9 cellular contexts compared by ENCODE assay signal in genomic region chr2:127887452-127888219, GRCh38. TPM values are rescaled to one million over a fixed set of nuclear protein-coding genes. Genes with fewer than 3 reads are reported as not detected.
A peak's percentile ranks its signal among the peaks of the same experiment; 100 is the strongest.
DNase-seq lines count a peak whose midpoint lies in the region; ATAC-seq and TF ChIP-seq lines count a peak whose summit lies in the region.
"Had no signal": no experiment of that assay in that cellular context is flagged by ENCODE, and none has a peak within 500 bp of the region (broad histone marks: within the 10 kb centered on the region; RNA-seq: fewer than 3 reads in every experiment).

No MANE protein-coding gene starts in this region.

- H4K91ac ChIP-seq in mesenchymal stem cell (ENCODE audit: low read length), result no peak overlapping the region

- no peak overlapping the region for H3K4ac ChIP-seq in mesenchymal stem cell (ENCODE audit: low read depth in 1 of 2, low read length in 2 of 2)

- H3K27ac ChIP-seq in right atrium auricular region, result peak overlapping the region; percentile 87 to 92
- H3K27ac ChIP-seq in mesenchymal stem cell (ENCODE audit: low read length, poor library complexity, severe bottlenecking), result peak overlapping the region; percentile 10

- no peak overlapping the region for H2AFZ ChIP-seq in mesenchymal stem cell (ENCODE audit: low read depth, low read length)

- peak overlapping the region; percentile 92 for H3K9ac ChIP-seq in mesenchymal stem cell (ENCODE audit: low read length)

- H3K36me3 ChIP-seq in right atrium auricular region (peaks cover 9% of the 10 kb centered on the region), mesenchymal stem cell (ENCODE audit: control insufficient read depth in 1 of 2, insufficient read depth in 2 of 2, low read depth in 1 of 2, low read length in 2 of 2) (peaks cover 0 to 9% of the 10 kb centered on the region in 2 experiments)

- ATAC-seq in left ventricle myocardium superior, result no peak

- H3K27me3 ChIP-seq in right atrium auricular region (no peaks in the 10 kb centered on the region), mesenchymal stem cell (ENCODE audit: control insufficient read depth in 1 of 2, insufficient read depth in 1 of 2, low read length in 2 of 2) (no peaks in the 10 kb centered on the region)

- peak overlapping the region in 1 of 2 donors; percentile 65 for H3K4me3 ChIP-seq in right atrium auricular region
- peak overlapping the region in 1 of 2 experiments; percentile 82 for H3K4me3 ChIP-seq in mesenchymal stem cell (ENCODE audit: insufficient read depth in 1 of 2, low read depth in 1 of 2, low read length in 2 of 2)

- TF ChIP-seq CTCF in right atrium auricular region (IDR thresholded peaks at IDR 0.05), result no peak
- TF ChIP-seq CTCF in MCF 10A (IDR thresholded peaks at IDR 0.05; ENCODE audit: unreplicated experiment), result no peak

- intact Hi-C loops in left ventricle myocardium superior (cut with micrococcal nuclease) (loop anchor here (10.0 kb wide), 1 partner anchor 347 kb away; no protein-coding TSS in a partner anchor), MCF 10A (cut with micrococcal nuclease) (loop anchor here (2.0 to 5.0 kb wide), 2 partner anchors 45 to 203 kb away; partner anchors contain the start of gene UGGT1)

- no peak overlapping the region for H3K23ac ChIP-seq in mesenchymal stem cell (ENCODE audit: low read length in 2 of 2)

- no peak overlapping the region for H4K8ac ChIP-seq in mesenchymal stem cell (ENCODE audit: low read length)

- no peak overlapping the region for H2BK5ac ChIP-seq in mesenchymal stem cell (ENCODE audit: low read depth, low read length, poor library complexity, severe bottlenecking)

- no peaks in the 10 kb centered on the region for H3K9me3 ChIP-seq in right atrium auricular region
- no peaks in the 10 kb centered on the region for H3K9me3 ChIP-seq in mesenchymal stem cell (ENCODE audit: control insufficient read depth, low read length)

- CTCF ChIA-PET in MCF 10A (lab: Yijun Ruan, JAX), result interaction anchor here (0.7 kb wide), 1 partner anchor 21 kb away, joined by 3 read pairs; no protein-coding TSS in a partner anchor

- H3K36me3 Mint-ChIP-seq in MCF 10A (ENCODE audit: insufficient read depth, unreplicated experiment), result peaks cover 24% of the 10 kb centered on the region

- no peak overlapping the region for H3K14ac ChIP-seq in mesenchymal stem cell (ENCODE audit: low read length in 2 of 2)

- peaks cover 0 to 28% of the 10 kb centered on the region in 2 donors for H3K4me1 ChIP-seq in right atrium auricular region
- peaks cover 2% of the 10 kb centered on the region for H3K4me1 ChIP-seq in mesenchymal stem cell (ENCODE audit: control insufficient read depth, insufficient read depth, low read depth, low read length)

- peak overlapping the region; percentile 81 for H3K4me3 Mint-ChIP-seq in MCF 10A (ENCODE audit: unreplicated experiment)

- no peak overlapping the region for H2BK12ac ChIP-seq in mesenchymal stem cell (ENCODE audit: low read length in 2 of 2)

- POLR2A ChIA-PET in MCF 10A (lab: Yijun Ruan, JAX), result interaction anchor here (0.7 to 1.6 kb wide), 5 partner anchors 28 to 361 kb away, joined by 3 to 10 read pairs (median 4); partner anchors contain the start of genes SAP130 and UGGT1

- WGBS in mesenchymal stem cell, result 92% methylated on average over 3 of the region's 6 CpGs

- H3K79me1 ChIP-seq in mesenchymal stem cell (replicated peaks; ENCODE audit: low read length, poor library complexity, severe bottlenecking), result peaks cover 2% of the 10 kb centered on the region

- no peak overlapping the region for H2BK15ac ChIP-seq in mesenchymal stem cell (ENCODE audit: low read depth, poor library complexity, severe bottlenecking)

- peak overlapping the region; percentile 70 for H3K4me2 ChIP-seq in mesenchymal stem cell (ENCODE audit: low read length, poor library complexity, severe bottlenecking)

- no peak overlapping the region for H2AK5ac ChIP-seq in mesenchymal stem cell (ENCODE audit: low read length, severe bottlenecking)

- DNase-seq in right atrium auricular region (ENCODE audit: low spot score) (no peak), left ventricle myocardium superior (no peak), MCF 10A (ENCODE audit: unreplicated experiment) (no peak), mesenchymal stem cell (peak; percentile 20), NCI-H524 (lab: John Stamatoyannopoulos, UW) (no peak), retina (no peak), NCI-H748 (lab: John Stamatoyannopoulos, UW; ENCODE audit: unreplicated experiment) (no peak)
- no peak for DNase-seq in activated CD4-positive, CD25-positive, alpha-beta regulatory T cell treated with anti-CD3 and anti-CD28 coated beads, Interleukin-2, amount 50 U/mL, for 72 hours
- DNase-seq: stimulated activated CD8-positive, alpha-beta memory T cell treated with anti-CD3 and anti-CD28 coated beads, Interleukin-4, amount 100 ng/mL, for 48 hours had no signal

- peak overlapping the region; percentile 85 for H3K27ac Mint-ChIP-seq in MCF 10A (ENCODE audit: low read depth, unreplicated experiment)

- H3K27me3 Mint-ChIP-seq in MCF 10A (ENCODE audit: insufficient read depth, unreplicated experiment), result no peaks in the 10 kb centered on the region

- H3K18ac ChIP-seq in mesenchymal stem cell (ENCODE audit: low read depth in 1 of 2, low read length in 2 of 2), result no peak overlapping the region

- no peaks in the 10 kb centered on the region for H3K9me3 Mint-ChIP-seq in MCF 10A (ENCODE audit: unreplicated experiment)

- H3K4me1 Mint-ChIP-seq in MCF 10A (ENCODE audit: insufficient read depth, unreplicated experiment), result peaks cover 19% of the 10 kb centered on the region

- BruUV-seq in MCF 10A (replicated peaks; lab: Mats Ljungman, UMichigan), result no TSS peak

- no peak overlapping the region for H2BK120ac ChIP-seq in mesenchymal stem cell (ENCODE audit: low read depth, low read length)

RNA-seq across cellular contexts. Expression of gene AMMECR1L, which starts 1.9 kb away (rescaled TPM):
- 1 to 10 TPM; 7.4 to 10.0 TPM for total RNA-seq in right atrium auricular region
- 9.8 TPM for total RNA-seq in left ventricle myocardium superior
- total RNA-seq in MCF 10A (2022), result 31.1 and 32.6 TPM in 2 replicates
- 10.9 TPM for polyA plus RNA-seq in mesenchymal stem cell (2013, experiment 1 of 2)
- 10.8 TPM for polyA plus RNA-seq in mesenchymal stem cell (2013, experiment 2 of 2)

RNA-seq across cellular contexts. Expression of gene POLR2D, which starts 29.7 kb away (rescaled TPM):
- 10 to 100 TPM in 1 of 2 donors, 1 to 10 TPM in 1; 8.6 to 11.7 TPM for total RNA-seq in right atrium auricular region
- total RNA-seq in left ventricle myocardium superior, result 24.8 TPM
- total RNA-seq in MCF 10A (2022), result 31.0 and 34.3 TPM in 2 replicates
- 16.6 TPM for polyA plus RNA-seq in mesenchymal stem cell (2013, experiment 1 of 2)
- polyA plus RNA-seq in mesenchymal stem cell (2013, experiment 2 of 2), result 17.1 TPM
